ENCODE assay signal across 18 cellular contexts in genomic region chr12:45575417-45575816, GRCh38.
DNase-seq lines count a peak whose midpoint lies in the region; ATAC-seq and TF ChIP-seq lines count a peak whose summit lies in the region.
"Had no signal": no experiment of that assay in that cellular context is flagged by ENCODE, and none has a peak within 500 bp of the region (broad histone marks: within the 10 kb centered on the region; RNA-seq: fewer than 3 reads in every experiment).

No MANE protein-coding gene starts in this region.

- peak; percentile 34 for ATAC-seq in GM21619 (IDR thresholded peaks at IDR 0.05; ENCODE audit: unreplicated experiment)

- H3K9me3 ChIP-seq in esophagus squamous epithelium = no peaks in the 10 kb centered on the region
- H3K9me3 ChIP-seq: heart left ventricle, uterus had no signal

- H3K4me1 ChIP-seq in esophagus squamous epithelium = peaks cover 0 to 26% (median 4%) of the 10 kb centered on the region in 3 donors
- H3K4me1 ChIP-seq: uterus had no signal

- no peak overlapping the region for H3K27ac ChIP-seq in esophagus squamous epithelium
- H3K27ac ChIP-seq: GM23248, uterus had no signal

- POLR2A ChIA-PET in GM10248 (lab: Yijun Ruan, JAX) = no interaction called here

- CTCF ChIA-PET in GM10248 (lab: Yijun Ruan, JAX) = interaction anchor here (0.8 to 1.7 kb wide), 4 partner anchors 8 to 32 kb away, joined by 3 to 8 read pairs (median 4); no protein-coding TSS in a partner anchor

- no peaks in the 10 kb centered on the region for H3K27me3 ChIP-seq in esophagus squamous epithelium
- H3K27me3 ChIP-seq: heart left ventricle, uterus had no signal

- DNase-seq in GM10248 (ENCODE audit: extremely low spot score) (peak; percentile 14), NOMO-1 (lab: John Stamatoyannopoulos, UW; ENCODE audit: unreplicated experiment in 2 of 2) (peak; percentile 13 to 76), globus pallidus (ENCODE audit: low spot score) (peak; percentile 11), COR-L47 (lab: John Stamatoyannopoulos, UW) (no peak), esophagus squamous epithelium (lab: John Stamatoyannopoulos, UW) (no peak), NCI-H748 (lab: John Stamatoyannopoulos, UW; ENCODE audit: unreplicated experiment) (no peak)
- no peak for DNase-seq in NK-92 treated with Interleukin-12 subunit alpha and Interleukin-12 subunit beta, amount 100 ng/mL, for 24 hours (lab: John Stamatoyannopoulos, UW)
- DNase-seq: ACHN; effector CD4-positive, alpha-beta T cell; GM23248; heart left ventricle; islet precursor cell; mesendoderm; NCI-H1092 treated with DMSO at 0.1 percent for 48 hours; NCI-H69; retina; uterus had no signal

- TF ChIP-seq CTCF in GM10248 (IDR thresholded peaks at IDR 0.05; ENCODE audit: control extremely low read depth, extremely low read depth, low read depth, missing control alignments) = no peak
- no peak for TF ChIP-seq CTCF in esophagus squamous epithelium (IDR thresholded peaks at IDR 0.05)

- intact Hi-C loops in esophagus squamous epithelium (cut with DNase I) = no loop called here

- no peak for TF ChIP-seq POLR2A in esophagus squamous epithelium (IDR thresholded peaks at IDR 0.05)

- no peaks in the 10 kb centered on the region for H3K36me3 ChIP-seq in esophagus squamous epithelium
- H3K36me3 ChIP-seq: heart left ventricle, uterus had no signal

- no peak overlapping the region for H3K4me3 ChIP-seq in esophagus squamous epithelium
- H3K4me3 ChIP-seq: GM23248, heart left ventricle, uterus had no signal

Comparison
In these comparisons a context has a peak if more than half of its experiments do, and no peak if none do; other contexts are left out.
1. DNase-seq: peak in GM10248 (single experiment), NOMO-1 (2 of 2) and globus pallidus (single experiment); none in COR-L47 (single experiment), esophagus squamous epithelium (single experiment), NK-92 treated with Interleukin-12 subunit alpha and Interleukin-12 subunit beta, amount 100 ng/mL, for 24 hours (single experiment) and NCI-H748 (single experiment).